ENCODE assay signal across 16 cellular contexts in the genomic region with DNA sequence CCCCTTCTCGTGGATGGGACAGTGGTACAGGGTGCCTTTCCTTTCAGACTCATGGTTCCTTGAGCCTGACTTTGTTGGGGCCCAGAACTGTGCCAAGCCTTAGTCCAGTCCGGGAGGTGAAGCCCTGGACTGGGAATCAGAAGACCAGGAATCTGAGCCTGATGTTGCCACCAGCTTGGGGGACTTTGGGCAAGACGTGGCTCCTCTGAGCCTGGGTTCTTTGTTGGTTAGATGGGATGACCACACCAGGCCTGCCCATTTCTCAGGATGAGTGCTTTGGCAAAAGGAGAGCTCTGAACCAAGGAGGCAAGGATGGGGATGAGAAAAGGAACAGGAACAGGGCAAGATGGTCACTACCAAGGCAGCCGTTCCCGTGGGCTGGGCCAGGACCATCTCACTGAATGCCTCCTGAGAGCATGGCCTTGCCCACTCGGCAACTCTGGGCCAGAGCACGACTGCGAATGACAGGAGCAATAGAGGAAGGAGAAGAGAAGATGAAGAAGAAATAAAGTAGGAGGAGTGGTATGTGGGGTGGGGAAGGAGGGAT.
"Had no signal": no experiment of that assay in that cellular context is flagged by ENCODE, and none has a peak within 500 bp of the region (broad histone marks: within the 10 kb centered on the region; RNA-seq: fewer than 3 reads in every experiment).

No MANE protein-coding gene starts in this region.

- ATAC-seq: activated CD4-positive, CD25-positive, alpha-beta regulatory T cell treated with anti-CD3 and anti-CD28 coated beads, Interleukin-2, amount 50 U/mL, for 24 hours had no signal

- DNase-seq: activated CD4-positive, alpha-beta T cell treated with anti-CD3 and anti-CD28 coated beads, Interleukin-2, amount 50 U/mL, for 1 hour; activated CD8-positive, alpha-beta memory T cell treated with anti-CD3 and anti-CD28 coated beads, Interleukin-2, amount 50 U/mL, for 4 hours; activated effector memory CD4-positive, alpha-beta T cell treated with Interleukin-2 at 50 U/mL for 16 hours; activated naive CD4-positive, alpha-beta T cell treated with anti-CD3 and anti-CD28 coated beads, Interleukin-2, amount 50 U/mL, for 16 hours; activated T-cell treated with anti-CD3 and anti-CD28 coated beads, Interleukin-2, amount 50 U/mL, for 48 hours; effector memory CD4-positive, alpha-beta T cell; stimulated activated CD4-positive, alpha-beta T cell treated with anti-CD3 and anti-CD28 coated beads, Interleukin-12 subunit alpha, Interleukin-12 subunit beta, amount 100 ng/mL, for 4 hours; stimulated activated CD4-positive, alpha-beta T cell treated with anti-CD3 and anti-CD28 coated beads, Interleukin-1b, Interleukin-23, amount 100 ng/mL, for 48 hours; stimulated activated naive CD4-positive, alpha-beta T cell treated with Interleukin-2 at 50 U/mL for 16 hours; uterus had no signal

- H3K9me3 ChIP-seq: ascending aorta, tibial nerve, uterus had no signal

- H3K4me2 ChIP-seq: hepatocyte had no signal

- H2AFZ ChIP-seq: hepatocyte had no signal

- H3K4me1 ChIP-seq: ascending aorta, tibial nerve, uterus had no signal

- H3K27ac ChIP-seq: ascending aorta, tibial nerve, uterus had no signal

- H3K4me3 ChIP-seq: ascending aorta, hepatocyte, lung, tibial nerve, uterus had no signal

- H3K79me2 ChIP-seq: hepatocyte had no signal

- H3K36me3 ChIP-seq: ascending aorta, tibial nerve, uterus had no signal

- FAIRE-seq: islet of Langerhans had no signal

- H3K27me3 ChIP-seq: ascending aorta, hepatocyte, tibial nerve, uterus had no signal
